ENCODE assay signal across 12 cellular contexts in genomic region chr6:5333653-5334052, GRCh38.
DNase-seq lines count a peak whose midpoint lies in the region; ATAC-seq, FAIRE-seq and TF ChIP-seq lines count a peak whose summit lies in the region.
"Had no signal": no experiment of that assay in that cellular context is flagged by ENCODE, and none has a peak within 500 bp of the region (broad histone marks: within the 10 kb centered on the region; RNA-seq: fewer than 3 reads in every experiment).

No MANE protein-coding gene starts in this region.

- no peaks in the 10 kb centered on the region for H3K9me3 ChIP-seq in sigmoid colon

- DNase-seq in ELR (ENCODE audit: low read depth), result peak; percentile 71
- peak; percentile 2 for DNase-seq in NCI-H2227 treated with DMSO at 0.1 percent for 48 hours (lab: John Stamatoyannopoulos, UW)
- DNase-seq in cardiac fibroblast (ENCODE audit: low read depth in 2 of 2), result peak; percentile 30 to 40
- peak; percentile 34 for DNase-seq in myocyte (ENCODE audit: low read depth)
- no peak for DNase-seq in GM12891 (ENCODE audit: insufficient read length, low spot score)
- no peak for DNase-seq in occipital lobe (lab: John Stamatoyannopoulos, UW)
- no peak for DNase-seq in sigmoid colon
- DNase-seq in natural killer cell treated with Interleukin-12 subunit alpha and Interleukin-12 subunit beta and Interleukin-15 and Interleukin-18, amount 100 ng/mL, for 72 hours (ENCODE audit: low spot score), result no peak
- DNase-seq: activated CD4-positive, alpha-beta T cell treated with anti-CD3 and anti-CD28 coated beads, Interleukin-2, amount 50 U/mL, for 48 hours; cortex of kidney had no signal

- TF ChIP-seq CTCF in cardiac fibroblast (IDR thresholded peaks at IDR 0.05; ENCODE audit: low read depth, low read length) (no peak), sigmoid colon (IDR thresholded peaks at IDR 0.05) (no peak)

- TF ChIP-seq POLR2A in GM12891 (IDR thresholded peaks at IDR 0.05; ENCODE audit: low read depth, low read length) (no peak), sigmoid colon (IDR thresholded peaks at IDR 0.05) (no peak)

- H3K36me3 Mint-ChIP-seq in natural killer cell treated with Interleukin-12 subunit alpha and Interleukin-12 subunit beta and Interleukin-15 and Interleukin-18, amount 100 ng/mL, for 72 hours, result no peaks in the 10 kb centered on the region

- intact Hi-C loops in sigmoid colon (cut with DNase I), result no loop called here

- TF ChIP-seq EP300 in sigmoid colon (IDR thresholded peaks at IDR 0.05), result no peak

- 28 to 79% methylated on average over 3 of the region's 3 CpGs for WGBS in sigmoid colon, 2 donors

- no peaks in the 10 kb centered on the region for H3K27me3 ChIP-seq in sigmoid colon

- H3K4me3 Mint-ChIP-seq in natural killer cell treated with Interleukin-12 subunit alpha and Interleukin-12 subunit beta and Interleukin-15 and Interleukin-18, amount 100 ng/mL, for 72 hours, result no peak overlapping the region

- no peak overlapping the region for H3K27ac ChIP-seq in sigmoid colon

- no peak for ATAC-seq in natural killer cell treated with Interleukin-12 subunit alpha and Interleukin-12 subunit beta and Interleukin-15 and Interleukin-18, amount 100 ng/mL, for 72 hours

- H3K27me3 Mint-ChIP-seq in natural killer cell treated with Interleukin-12 subunit alpha and Interleukin-12 subunit beta and Interleukin-15 and Interleukin-18, amount 100 ng/mL, for 72 hours, result no peaks in the 10 kb centered on the region
- H3K27me3 Mint-ChIP-seq: progenitor cell of endocrine pancreas had no signal

- H3K4me1 Mint-ChIP-seq in natural killer cell treated with Interleukin-12 subunit alpha and Interleukin-12 subunit beta and Interleukin-15 and Interleukin-18, amount 100 ng/mL, for 72 hours (ENCODE audit: low read depth in 2 of 2), result peaks cover 12 to 21% of the 10 kb centered on the region in 2 donors

- H3K36me3 ChIP-seq in sigmoid colon, result no peaks in the 10 kb centered on the region

- H3K4me3 ChIP-seq in cardiac fibroblast (replicated peaks in 1 of 2; ENCODE audit: low read depth in 2 of 2, low read length in 2 of 2) (no peak overlapping the region), sigmoid colon (no peak overlapping the region)
- H3K4me3 ChIP-seq: lung had no signal

- peaks cover 0 to 12% (median 3%) of the 10 kb centered on the region in 4 donors for H3K4me1 ChIP-seq in sigmoid colon

- FAIRE-seq in GM12891 (lab: Jason Lieb, UNC), result no peak

- no peak overlapping the region for H3K27ac Mint-ChIP-seq in natural killer cell treated with Interleukin-12 subunit alpha and Interleukin-12 subunit beta and Interleukin-15 and Interleukin-18, amount 100 ng/mL, for 72 hours
- H3K27ac Mint-ChIP-seq: progenitor cell of endocrine pancreas had no signal

- H3K9me3 Mint-ChIP-seq in natural killer cell treated with Interleukin-12 subunit alpha and Interleukin-12 subunit beta and Interleukin-15 and Interleukin-18, amount 100 ng/mL, for 72 hours, result no peaks in the 10 kb centered on the region

TF ChIP-seq in GM12891, 5 proteins besides CTCF, POLR2A, EP300 and RAD21:
- TF ChIP-seq SPI1 (IDR thresholded peaks at IDR 0.05; ENCODE audit: low read depth, low read length) (no peak), POU2F2 (IDR thresholded peaks at IDR 0.05; ENCODE audit: low read depth, low read length) (no peak), POLR2AphosphoS5 (IDR thresholded peaks at IDR 0.05; ENCODE audit: low read depth, low read length) (no peak), TAF1 (IDR thresholded peaks at IDR 0.05; ENCODE audit: low read depth, low read length) (no peak)

Comparison
In these comparisons a context has a peak if more than half of its experiments do, and no peak if none do; other contexts are left out.
1. DNase-seq: peak in ELR (single experiment), NCI-H2227 treated with DMSO at 0.1 percent for 48 hours (single experiment), cardiac fibroblast (2 of 2) and myocyte (single experiment); none in GM12891 (single experiment), occipital lobe (single experiment), sigmoid colon (single experiment) and natural killer cell treated with Interleukin-12 subunit alpha and Interleukin-12 subunit beta and Interleukin-15 and Interleukin-18, amount 100 ng/mL, for 72 hours (single experiment).